24 cellular contexts compared by ENCODE assay signal in the genomic region with DNA sequence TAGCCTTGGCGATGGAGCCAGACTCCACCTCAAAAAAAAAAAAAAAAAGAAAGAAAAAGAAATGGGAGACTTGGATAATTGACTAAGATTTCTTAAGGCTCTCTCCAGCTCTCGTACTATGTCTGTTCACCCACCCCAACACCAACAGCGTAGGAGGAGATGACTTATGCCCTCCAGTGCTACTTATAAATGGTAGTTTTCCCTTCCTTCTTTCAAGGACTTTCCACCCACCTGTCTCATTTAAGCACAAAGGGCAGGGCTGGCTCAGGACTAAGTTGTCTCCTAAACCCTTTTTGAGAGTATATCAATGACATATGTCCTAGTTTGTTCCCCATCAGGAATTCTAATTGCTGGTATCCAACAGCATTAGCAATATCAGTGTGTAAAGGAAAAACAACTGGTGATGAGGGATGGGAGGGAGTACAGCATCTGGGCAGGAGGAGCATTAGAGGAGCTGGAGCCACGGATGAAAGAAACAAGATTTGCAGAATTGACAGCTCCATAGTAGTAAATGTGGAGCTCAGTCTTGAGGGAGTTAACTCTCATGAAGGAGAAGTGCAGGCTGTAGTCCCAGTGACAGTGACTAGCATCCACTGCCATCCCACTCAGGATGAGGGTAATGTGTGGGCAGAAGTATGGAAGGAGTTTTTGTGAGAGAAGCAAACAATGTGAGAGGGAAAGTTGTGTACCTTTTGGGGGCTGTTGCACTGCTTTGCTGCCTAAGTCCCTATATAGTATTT. TPM values are rescaled to one million over a fixed set of nuclear protein-coding genes. Genes with fewer than 3 reads are reported as not detected.
A peak's percentile ranks its signal among the peaks of the same experiment; 100 is the strongest.
DNase-seq lines count a peak whose midpoint lies in the region; ATAC-seq, FAIRE-seq and TF ChIP-seq lines count a peak whose summit lies in the region.
"Had no signal": no experiment of that assay in that cellular context is flagged by ENCODE, and none has a peak within 500 bp of the region (broad histone marks: within the 10 kb centered on the region; RNA-seq: fewer than 3 reads in every experiment).

No MANE protein-coding gene starts in this region.

- H3K4me3 Mint-ChIP-seq in T-helper 1 cell treated with Interleukin-12 subunit alpha and Interleukin-12 subunit beta and Interleukin-4 antibody, amounts not matched to agents 30 μg/mL and 1 μg/mL, for 36 hours, result no peak overlapping the region
- no peak overlapping the region for H3K4me3 Mint-ChIP-seq in natural killer cell treated with Interleukin-12 subunit alpha and Interleukin-12 subunit beta and Interleukin-15 and Interleukin-18, amount 100 ng/mL, for 72 hours
- no peak overlapping the region for H3K4me3 Mint-ChIP-seq in natural killer cell
- H3K4me3 Mint-ChIP-seq in astrocyte (ENCODE audit: unreplicated experiment), result no peak overlapping the region
- H3K4me3 Mint-ChIP-seq: activated naive CD8-positive, alpha-beta T cell treated with anti-CD3 and anti-CD28 coated beads, Interleukin-2, amount 10 ng/mL, durations not matched to agents 7 days and 5 days had no signal

- DNase-seq in T-helper 1 cell (no peak), natural killer cell (no peak), astrocyte (ENCODE audit: low read depth) (no peak), upper lobe of right lung (no peak), posterior vena cava (ENCODE audit: low spot score) (no peak)
- no peak for DNase-seq in natural killer cell treated with Interleukin-12 subunit alpha and Interleukin-12 subunit beta and Interleukin-15 and Interleukin-18, amount 100 ng/mL, for 72 hours (ENCODE audit: low spot score)
- DNase-seq: activated naive CD8-positive, alpha-beta T cell treated with anti-CD3 and anti-CD28 coated beads, Interleukin-2, amount 10 ng/mL, durations not matched to agents 7 days and 5 days; EL; GOT3; left cardiac atrium; NCI-H1092; NCI-H2029; NCI-H345; occipital lobe; stimulated activated CD4-positive, alpha-beta T cell treated with anti-CD3 and anti-CD28 coated beads, Interleukin-4, amount 100 ng/mL, for 1 hour; trophoblast cell had no signal

- no peak for ATAC-seq in natural killer cell treated with Interleukin-12 subunit alpha and Interleukin-12 subunit beta and Interleukin-15 and Interleukin-18, amount 100 ng/mL, for 72 hours
- no peak for ATAC-seq in natural killer cell
- ATAC-seq in upper lobe of right lung, result peak; percentile 45
- no peak for ATAC-seq in GM19351 (IDR thresholded peaks at IDR 0.05; ENCODE audit: unreplicated experiment)
- ATAC-seq: left cardiac atrium, Right ventricle myocardium inferior had no signal

- peak overlapping the region; percentile 19 for H3K27ac Mint-ChIP-seq in T-helper 1 cell treated with Interleukin-12 subunit alpha and Interleukin-12 subunit beta and Interleukin-4 antibody, amounts not matched to agents 30 μg/mL and 1 μg/mL, for 36 hours
- peak overlapping the region; percentile 68 to 74 for H3K27ac Mint-ChIP-seq in natural killer cell treated with Interleukin-12 subunit alpha and Interleukin-12 subunit beta and Interleukin-15 and Interleukin-18, amount 100 ng/mL, for 72 hours
- H3K27ac Mint-ChIP-seq in natural killer cell (peak overlapping the region in 1 of 2 donors; percentile 20), astrocyte (ENCODE audit: unreplicated experiment) (no peak overlapping the region)
- H3K27ac Mint-ChIP-seq: activated naive CD8-positive, alpha-beta T cell treated with anti-CD3 and anti-CD28 coated beads, Interleukin-2, amount 10 ng/mL, durations not matched to agents 7 days and 5 days had no signal

- no peaks in the 10 kb centered on the region for H3K27me3 Mint-ChIP-seq in T-helper 1 cell treated with Interleukin-12 subunit alpha and Interleukin-12 subunit beta and Interleukin-4 antibody, amounts not matched to agents 30 μg/mL and 1 μg/mL, for 36 hours (ENCODE audit: low read depth)
- no peaks in the 10 kb centered on the region for H3K27me3 Mint-ChIP-seq in natural killer cell treated with Interleukin-12 subunit alpha and Interleukin-12 subunit beta and Interleukin-15 and Interleukin-18, amount 100 ng/mL, for 72 hours
- H3K27me3 Mint-ChIP-seq in natural killer cell (ENCODE audit: low read depth in 2 of 2) (no peaks in the 10 kb centered on the region), astrocyte (ENCODE audit: low read depth, unreplicated experiment) (no peaks in the 10 kb centered on the region)
- H3K27me3 Mint-ChIP-seq: activated naive CD8-positive, alpha-beta T cell treated with anti-CD3 and anti-CD28 coated beads, Interleukin-2, amount 10 ng/mL, durations not matched to agents 7 days and 5 days had no signal

- H3K36me3 Mint-ChIP-seq in T-helper 1 cell treated with Interleukin-12 subunit alpha and Interleukin-12 subunit beta and Interleukin-4 antibody, amounts not matched to agents 30 μg/mL and 1 μg/mL, for 36 hours (ENCODE audit: low read depth), result peaks cover 54% of the 10 kb centered on the region
- peaks cover 33% of the 10 kb centered on the region for H3K36me3 Mint-ChIP-seq in natural killer cell treated with Interleukin-12 subunit alpha and Interleukin-12 subunit beta and Interleukin-15 and Interleukin-18, amount 100 ng/mL, for 72 hours
- H3K36me3 Mint-ChIP-seq in natural killer cell, result peaks cover 13% of the 10 kb centered on the region
- peaks cover 15% of the 10 kb centered on the region for H3K36me3 Mint-ChIP-seq in astrocyte (ENCODE audit: low read depth, unreplicated experiment)

- H3K4me1 ChIP-seq in astrocyte (ENCODE audit: insufficient read depth, low read length) (no peaks in the 10 kb centered on the region), upper lobe of right lung (no peaks in the 10 kb centered on the region)

- H4K20me1 ChIP-seq in astrocyte (ENCODE audit: insufficient read depth, low read length), result peaks cover 85% of the 10 kb centered on the region

- H3K9me3 Mint-ChIP-seq in T-helper 1 cell treated with Interleukin-12 subunit alpha and Interleukin-12 subunit beta and Interleukin-4 antibody, amounts not matched to agents 30 μg/mL and 1 μg/mL, for 36 hours, result no peaks in the 10 kb centered on the region
- no peaks in the 10 kb centered on the region for H3K9me3 Mint-ChIP-seq in natural killer cell treated with Interleukin-12 subunit alpha and Interleukin-12 subunit beta and Interleukin-15 and Interleukin-18, amount 100 ng/mL, for 72 hours
- H3K9me3 Mint-ChIP-seq in natural killer cell, result no peaks in the 10 kb centered on the region
- no peaks in the 10 kb centered on the region for H3K9me3 Mint-ChIP-seq in astrocyte (ENCODE audit: unreplicated experiment)
- H3K9me3 Mint-ChIP-seq: activated naive CD8-positive, alpha-beta T cell treated with anti-CD3 and anti-CD28 coated beads, Interleukin-2, amount 10 ng/mL, durations not matched to agents 7 days and 5 days had no signal

- no peaks in the 10 kb centered on the region for H3K27me3 ChIP-seq in astrocyte (ENCODE audit: insufficient read depth, low read length)
- no peaks in the 10 kb centered on the region for H3K27me3 ChIP-seq in upper lobe of right lung
- H3K27me3 ChIP-seq: spleen had no signal

- peaks cover 3% of the 10 kb centered on the region for H3K4me1 Mint-ChIP-seq in T-helper 1 cell treated with Interleukin-12 subunit alpha and Interleukin-12 subunit beta and Interleukin-4 antibody, amounts not matched to agents 30 μg/mL and 1 μg/mL, for 36 hours (ENCODE audit: low read depth)
- H3K4me1 Mint-ChIP-seq in natural killer cell treated with Interleukin-12 subunit alpha and Interleukin-12 subunit beta and Interleukin-15 and Interleukin-18, amount 100 ng/mL, for 72 hours (ENCODE audit: low read depth in 2 of 2), result peaks cover 13 to 22% of the 10 kb centered on the region in 2 donors
- H3K4me1 Mint-ChIP-seq in natural killer cell (peaks cover 10 to 20% of the 10 kb centered on the region in 2 donors), astrocyte (ENCODE audit: low read depth, unreplicated experiment) (peaks cover 3% of the 10 kb centered on the region)

- H2AFZ ChIP-seq in astrocyte (ENCODE audit: low read depth, low read length), result no peak overlapping the region

- no peak overlapping the region for H3K27ac ChIP-seq in astrocyte (ENCODE audit: low read depth, low read length)
- no peak overlapping the region for H3K27ac ChIP-seq in upper lobe of right lung
- H3K27ac ChIP-seq: 22Rv1, coronary artery, spleen had no signal

- H3K9me3 ChIP-seq in astrocyte (ENCODE audit: insufficient read depth, low read depth, low read length), result no peaks in the 10 kb centered on the region
- H3K9me3 ChIP-seq in upper lobe of right lung, result no peaks in the 10 kb centered on the region
- H3K9me3 ChIP-seq: spleen had no signal

- TF ChIP-seq CTCF in natural killer cell (IDR thresholded peaks at IDR 0.05) (no peak), astrocyte (IDR thresholded peaks at IDR 0.05; ENCODE audit: insufficient read depth, low read depth, low read length) (no peak), upper lobe of right lung (IDR thresholded peaks at IDR 0.05) (no peak)

- H3K79me2 ChIP-seq in astrocyte (ENCODE audit: insufficient read depth, low read length), result peaks cover 27% of the 10 kb centered on the region

- no peak overlapping the region for H3K4me2 ChIP-seq in astrocyte (ENCODE audit: low read length)

- H3K36me3 ChIP-seq in astrocyte (ENCODE audit: insufficient read depth, low read length) (peaks cover 79% of the 10 kb centered on the region), upper lobe of right lung (peaks cover 97% of the 10 kb centered on the region)

- intact Hi-C loops in natural killer cell (cut with micrococcal nuclease) (no loop called here), upper lobe of right lung (cut with DNase I) (no loop called here), posterior vena cava (cut with DNase I) (no loop called here)

- peak overlapping the region; percentile 12 for H3K9ac ChIP-seq in astrocyte (ENCODE audit: low read length)

- no peak overlapping the region for H3K4me3 ChIP-seq in astrocyte (ENCODE audit: insufficient read depth, low read depth, low read length)
- no peak overlapping the region for H3K4me3 ChIP-seq in upper lobe of right lung
- H3K4me3 ChIP-seq: coronary artery, spleen had no signal

- FAIRE-seq in astrocyte (lab: Jason Lieb, UNC), result no peak
- FAIRE-seq: D721Med had no signal

RNA-seq across cellular contexts. Expression of a gene that starts 17.2 kb away (rescaled TPM):
- total RNA-seq in natural killer cell treated with Interleukin-12 subunit alpha and Interleukin-12 subunit beta and Interleukin-15 and Interleukin-18, amount 100 ng/mL, for 72 hours, result 100 to 1,000 TPM; 109 to 130 TPM
- total RNA-seq in natural killer cell, result 10 to 100 TPM; 89.0 to 94.0 (median 89.6) TPM
- total RNA-seq in astrocyte, result 102 and 103 TPM in 2 replicates
- total RNA-seq in upper lobe of right lung, result 61.3 TPM
- total RNA-seq in posterior vena cava, result 10 to 100 TPM; 53.3 to 60.2 TPM

RNA-seq across cellular contexts. Expression of a gene that starts 19.2 kb away (rescaled TPM):
- total RNA-seq in natural killer cell treated with Interleukin-12 subunit alpha and Interleukin-12 subunit beta and Interleukin-15 and Interleukin-18, amount 100 ng/mL, for 72 hours, result 100 to 1,000 TPM; 116 to 148 TPM
- 10 to 100 TPM; 76.9 to 86.0 (median 78.3) TPM for total RNA-seq in natural killer cell
- total RNA-seq in astrocyte, result 162 and 168 TPM in 2 replicates
- 78.0 TPM for total RNA-seq in upper lobe of right lung
- total RNA-seq in posterior vena cava, result 10 to 100 TPM; 71.3 to 80.3 TPM

RNA-seq across cellular contexts. Expression of a gene that starts 32.8 kb away (rescaled TPM):
- total RNA-seq in natural killer cell treated with Interleukin-12 subunit alpha and Interleukin-12 subunit beta and Interleukin-15 and Interleukin-18, amount 100 ng/mL, for 72 hours, result 100 to 1,000 TPM in 1 of 2 donors, 10 to 100 TPM in 1; 66.5 to 102 TPM
- total RNA-seq in natural killer cell (10 to 100 TPM; 28.2 to 34.9 (median 34.5) TPM), astrocyte (52.0 and 55.8 TPM in 2 replicates), upper lobe of right lung (39.8 TPM), posterior vena cava (10 to 100 TPM; 53.5 to 60.9 TPM)

RNA-seq across cellular contexts. Expression of a gene that starts 43.0 kb away (rescaled TPM):
- not detected for total RNA-seq in natural killer cell treated with Interleukin-12 subunit alpha and Interleukin-12 subunit beta and Interleukin-15 and Interleukin-18, amount 100 ng/mL, for 72 hours
- total RNA-seq in natural killer cell (not detected), astrocyte (not detected in 2 replicates), upper lobe of right lung (not detected), posterior vena cava (not detected)
- total RNA-seq: activated naive CD8-positive, alpha-beta T cell treated with anti-CD3 and anti-CD28 coated beads, Interleukin-2, amount 10 ng/mL, durations not matched to agents 7 days and 5 days; endothelial cell of umbilical vein; left cardiac atrium; occipital lobe; Right ventricle myocardium inferior; spleen had no signal
